Comparison of ENCODE assay signal across 10 cellular contexts in genomic region chr3:37456270-37456708, GRCh38. TPM values are rescaled to one million over a fixed set of nuclear protein-coding genes. Genes with fewer than 3 reads are reported as not detected.
DNase-seq lines count a peak whose midpoint lies in the region; TF ChIP-seq lines count a peak whose summit lies in the region.
"Had no signal": no experiment of that assay in that cellular context is flagged by ENCODE, and none has a peak within 500 bp of the region (broad histone marks: within the 10 kb centered on the region; RNA-seq: fewer than 3 reads in every experiment).

No MANE protein-coding gene starts in this region.

- in situ Hi-C loops in GM23248 (cut with MboI) (loop anchor here (5.0 kb wide), 1 partner anchor 316 kb away; no protein-coding TSS in a partner anchor), brain microvascular endothelial cell (cut with HindIII; ENCODE audit: low pct_ligation_motif_present, low sequenced_read_pairs) (no loop called here)

- H3K56ac ChIP-seq in H9 (ENCODE audit: insufficient read length, low read depth, low read length) = no peak overlapping the region

- no peaks in the 10 kb centered on the region for H3K36me3 Mint-ChIP-seq in H9 (ENCODE audit: insufficient read depth in 1 of 3, low read depth in 3 of 3)

- H2AFZ ChIP-seq in GM23248 = no peak overlapping the region
- H2AFZ ChIP-seq in H9 (ENCODE audit: low read length) = no peak overlapping the region

- H4K20me1 ChIP-seq in GM23248 (ENCODE audit: insufficient read depth) (no peaks in the 10 kb centered on the region), H9 (ENCODE audit: control insufficient read depth, insufficient read depth, insufficient read length) (no peaks in the 10 kb centered on the region)

- H3K27me3 ChIP-seq in GM23248 (replicated peaks; ENCODE audit: insufficient read depth) (peaks cover 51% of the 10 kb centered on the region), brain microvascular endothelial cell (replicated peaks) (peaks cover 53% of the 10 kb centered on the region), skeletal muscle satellite cell (ENCODE audit: control insufficient read depth, insufficient read depth, low read length) (peaks cover 80% of the 10 kb centered on the region), H9 (ENCODE audit: insufficient read depth, low read length) (peaks cover 6% of the 10 kb centered on the region; the same call in 1 of the 2 replicates)

- peaks cover 38% of the 10 kb centered on the region for H3K27me3 Mint-ChIP-seq in H9 (ENCODE audit: low read depth)

- no peak overlapping the region for H3K27ac Mint-ChIP-seq in H9

- peak overlapping the region in 1 of 2 experiments; percentile 6; a peak in 1 of 5 replicates for H3K4me3 Mint-ChIP-seq in H9

- no peaks in the 10 kb centered on the region for H3K79me1 ChIP-seq in H9 (ENCODE audit: insufficient read depth, low read depth, low read length, poor library complexity, severe bottlenecking)

- H3K4me1 ChIP-seq in GM23248 (ENCODE audit: insufficient read depth) = no peaks in the 10 kb centered on the region
- H3K4me1 ChIP-seq in skeletal muscle satellite cell (ENCODE audit: control insufficient read depth, insufficient read depth, low read length) = peaks cover 5% of the 10 kb centered on the region
- peaks cover 6% of the 10 kb centered on the region; the same call in 1 of the 2 replicates for H3K4me1 ChIP-seq in H9 (ENCODE audit: insufficient read depth, low read length)

- H4K8ac ChIP-seq in H9 (replicated peaks; ENCODE audit: insufficient read length, low read depth, low read length) = no peak overlapping the region

- H4K91ac ChIP-seq in H9 (ENCODE audit: insufficient read length, low read depth, low read length) = no peak overlapping the region

- H3F3A ChIP-seq in GM23248 (ENCODE audit: insufficient read depth) = no peaks in the 10 kb centered on the region

- peak overlapping the region; percentile 39 for H3K4me2 ChIP-seq in GM23248 (ENCODE audit: unreplicated experiment)
- peak overlapping the region; percentile 40 for H3K4me2 ChIP-seq in skeletal muscle satellite cell (ENCODE audit: low read length)
- H3K4me2 ChIP-seq in H9 (ENCODE audit: insufficient read depth, insufficient read length, low read length) = no peak overlapping the region

- H3K9ac ChIP-seq in GM23248 = no peak overlapping the region
- H3K9ac ChIP-seq in skeletal muscle satellite cell (ENCODE audit: low read depth, low read length) = no peak overlapping the region
- no peak overlapping the region for H3K9ac ChIP-seq in H9 (ENCODE audit: extremely low read depth, insufficient read length, low read length)

- H2BK120ac ChIP-seq in H9 (ENCODE audit: low read depth, low read length, poor library complexity, severe bottlenecking) = no peak overlapping the region

- H3K14ac ChIP-seq in H9 (ENCODE audit: insufficient read depth, low read length) = no peak overlapping the region

- TF ChIP-seq CTCF in brain microvascular endothelial cell (IDR thresholded peaks at IDR 0.05; ENCODE audit: low read depth, low read length, missing control alignments) (no peak), H9 (conservative IDR thresholded peaks at IDR 0.05) (no peak)

- no peak overlapping the region for H3K23ac ChIP-seq in H9 (ENCODE audit: insufficient read length, low read depth, low read length)

- H2AK5ac ChIP-seq in H9 (ENCODE audit: insufficient read length, low read length) = no peak overlapping the region

- peak; percentile 33 for DNase-seq in GM23248
- peak; percentile 2 for DNase-seq in brain microvascular endothelial cell
- peak; percentile 20 for DNase-seq in inferior parietal cortex (ENCODE audit: extremely low spot score)
- DNase-seq in activated T-cell treated with anti-CD3 and anti-CD28 coated beads for 4 hours = no peak
- DNase-seq in H9 = no peak
- no peak for DNase-seq in NCI-H2171 treated with DMSO at 0.1 percent for 48 hours (lab: John Stamatoyannopoulos, UW)
- no peak for DNase-seq in NCI-H1092 (lab: John Stamatoyannopoulos, UW)
- DNase-seq: MV-4-11 had no signal

- H3K4me3 ChIP-seq in GM23248 (peak overlapping the region; percentile 18; the same call in 1 of the 2 replicates), brain microvascular endothelial cell (ENCODE audit: low read depth, low read length) (no peak overlapping the region), skeletal muscle satellite cell (ENCODE audit: low read length) (no peak overlapping the region)
- H3K4me3 ChIP-seq: SK-N-MC had no signal

- no peak overlapping the region for H3K18ac ChIP-seq in H9 (ENCODE audit: insufficient read length, low read depth, low read length)

- H2BK15ac ChIP-seq in H9 (ENCODE audit: low read depth, low read length) = no peak overlapping the region

- H3K9me3 Mint-ChIP-seq in H9 = no peaks in the 10 kb centered on the region

- peaks cover 5% of the 10 kb centered on the region for H3K23me2 ChIP-seq in H9 (ENCODE audit: insufficient read length, low read depth, low read length, poor library complexity, severe bottlenecking)

- no peaks in the 10 kb centered on the region for H3K36me3 ChIP-seq in GM23248 (ENCODE audit: low read depth)
- H3K36me3 ChIP-seq in brain microvascular endothelial cell (replicated peaks) = no peaks in the 10 kb centered on the region
- no peaks in the 10 kb centered on the region for H3K36me3 ChIP-seq in skeletal muscle satellite cell (ENCODE audit: insufficient read depth, low read length)

- no peaks in the 10 kb centered on the region for H3K9me2 ChIP-seq in GM23248 (ENCODE audit: insufficient read depth)

- no peak overlapping the region for H3K4ac ChIP-seq in H9 (ENCODE audit: low read depth, low read length)

- H3T11ph ChIP-seq in H9 (ENCODE audit: low read length) = no peak overlapping the region

- H3K9me3 ChIP-seq in GM23248 (ENCODE audit: low read depth) = no peaks in the 10 kb centered on the region
- H3K9me3 ChIP-seq in skeletal muscle satellite cell (replicated peaks; ENCODE audit: low read length) = no peaks in the 10 kb centered on the region
- H3K9me3 ChIP-seq in H9 (ENCODE audit: control insufficient read depth, low read depth, low read length) = no peaks in the 10 kb centered on the region

- H2BK5ac ChIP-seq in H9 (ENCODE audit: insufficient read length, low read length) = no peak overlapping the region

- H3K79me2 ChIP-seq in GM23248 (ENCODE audit: insufficient read depth) = no peaks in the 10 kb centered on the region
- no peaks in the 10 kb centered on the region for H3K79me2 ChIP-seq in H9 (ENCODE audit: insufficient read depth, low read length)

- H3K27ac ChIP-seq in GM23248 = no peak overlapping the region
- no peak overlapping the region for H3K27ac ChIP-seq in brain microvascular endothelial cell
- H3K27ac ChIP-seq in H9 (ENCODE audit: insufficient read length, low read depth, low read length) = no peak overlapping the region
- H3K27ac ChIP-seq: SK-N-MC had no signal

- H3K4me1 Mint-ChIP-seq in H9 = peaks cover 14 to 36% of the 10 kb centered on the region in 2 experiments

- H2BK20ac ChIP-seq in H9 (ENCODE audit: low read depth, low read length, poor library complexity, severe bottlenecking) = no peak overlapping the region

- no peak overlapping the region for H2BK12ac ChIP-seq in H9 (ENCODE audit: insufficient read length, low read depth, low read length)

- H4K5ac ChIP-seq in H9 (ENCODE audit: insufficient read length, low read depth, low read length) = no peak overlapping the region

- 5 to 9% methylated on average over 12 of the region's 12 CpGs for WGBS in GM23248 (ENCODE audit: low coverage in 1 of 2, low lambda C conversion rate in 2 of 2, missing lambda C conversion rate in 2 of 2), 2 experiments
- no CpG with 5 or more reads among the region's 12 CpGs for WGBS in H9 (ENCODE audit: extremely low coverage, insufficient read length, low lambda C conversion rate)

RNA-seq across cellular contexts. Expression of gene ITGA9, which starts 4.3 kb away (rescaled TPM):
- total RNA-seq in GM23248 (2014; rRNA removed; shearing (Covaris generic)) = 0.32 TPM in 1 of 2 replicates, not detected in the other
- not detected in 2 replicates for polyA plus RNA-seq in GM23248 (2016; fragmentation: Nextera tagmentation; extraction: Ambion mirVana)
- 11.6 and 17.5 TPM in 2 replicates for total RNA-seq in skeletal muscle satellite cell (2012; rRNA removed)
- 2.6 and 2.9 TPM in 2 replicates for total RNA-seq in H9 (2021)

Comparison
In these comparisons a context has a peak if more than half of its experiments do, and no peak if none do; other contexts are left out.
1. DNase-seq: peak in GM23248 (single experiment), brain microvascular endothelial cell (single experiment) and inferior parietal cortex (single experiment); none in activated T-cell treated with anti-CD3 and anti-CD28 coated beads for 4 hours (single experiment), H9 (single experiment), NCI-H2171 treated with DMSO at 0.1 percent for 48 hours (single experiment) and NCI-H1092 (single experiment).